ENCODE assay signal across 2 cellular contexts in genomic region chr15:31360158-31360561, GRCh38.
TF ChIP-seq lines count a peak whose summit lies in the region.

No MANE protein-coding gene starts in this region.

TF ChIP-seq in liver, 16 proteins besides CTCF, POLR2A, EP300 and RAD21:
- no peak for TF ChIP-seq ZBTB33 (IDR thresholded peaks at IDR 0.05)
- no peak for TF ChIP-seq RXRA (IDR thresholded peaks at IDR 0.05)
- no peak for TF ChIP-seq YY1 (IDR thresholded peaks at IDR 0.05)
- no peak for TF ChIP-seq JUND (IDR thresholded peaks at IDR 0.05)

TF ChIP-seq in HepG2, 621 proteins besides CTCF, POLR2A, EP300 and RAD21 (continued from another document):
- TF ChIP-seq ZXDC (CRISPR knock-in tag; IDR thresholded peaks at IDR 0.05) (no peak), NONO (IDR thresholded peaks at IDR 0.05) (no peak), NONO (CRISPR knock-in tag; conservative IDR thresholded peaks at IDR 0.05) (no peak), MAFK (conservative IDR thresholded peaks at IDR 0.05 in 1 of 2, IDR thresholded peaks at IDR 0.05 in 1 of 2; ENCODE audit: low read length in 2 of 2) (no peak), ZNF274 (CRISPR knock-in tag; IDR thresholded peaks at IDR 0.05) (no peak), ZNF513 (CRISPR knock-in tag; conservative IDR thresholded peaks at IDR 0.05) (no peak), ATF4 (CRISPR knock-in tag; IDR thresholded peaks at IDR 0.05) (no peak), ZNF160 (CRISPR knock-in tag; IDR thresholded peaks at IDR 0.05) (no peak), HOXA7 (CRISPR knock-in tag; IDR thresholded peaks at IDR 0.05) (no peak), ZNF687 (CRISPR knock-in tag; IDR thresholded peaks at IDR 0.05) (no peak), HOXD1 (CRISPR knock-in tag; IDR thresholded peaks at IDR 0.05) (no peak), KDM4B (CRISPR knock-in tag; IDR thresholded peaks at IDR 0.05) (no peak), ZNF501 (CRISPR knock-in tag; IDR thresholded peaks at IDR 0.05) (no peak), ZBTB2 (CRISPR knock-in tag; IDR thresholded peaks at IDR 0.05; ENCODE audit: low read depth) (no peak), TAF15 (IDR thresholded peaks at IDR 0.05; ENCODE audit: low read depth, low read length, poor library complexity, severe bottlenecking) (no peak)
